Comparison of ENCODE assay signal across 8 cellular contexts in genomic region chr16:2753523-2754020, GRCh38. TPM values are rescaled to one million over a fixed set of nuclear protein-coding genes. Genes with fewer than 3 reads are reported as not detected.
DNase-seq lines count a peak whose midpoint lies in the region; ATAC-seq and TF ChIP-seq lines count a peak whose summit lies in the region.

No MANE protein-coding gene starts in this region.

- H3K36me3 Mint-ChIP-seq in WTC11: peaks cover 51% of the 10 kb centered on the region
- H3K36me3 Mint-ChIP-seq in glutamatergic neuron (ENCODE audit: unreplicated experiment): no peaks in the 10 kb centered on the region

- H3K79me2 ChIP-seq in HCT116 (ENCODE audit: insufficient read depth, low read length): peaks cover 74% of the 10 kb centered on the region

- CTCF ChIA-PET in HCT116 (lab: Charles Lee) (no interaction called here), WTC11 (lab: Charles Lee) (interaction anchor here (1.0 kb wide), 1 partner anchor 172 kb away, joined by 4 read pairs; no protein-coding TSS in a partner anchor)

- H2AFZ ChIP-seq in HCT116 (ENCODE audit: low read depth, low read length, poor library complexity, severe bottlenecking): no peak overlapping the region

- H4K20me1 ChIP-seq in HCT116 (ENCODE audit: insufficient read depth): peaks cover 38% of the 10 kb centered on the region; the same call in 1 of the 2 replicates

- H3K27ac ChIP-seq in HCT116 (ENCODE audit: low read depth, low read length): peak overlapping the region; percentile 100

- H3K4me1 Mint-ChIP-seq in WTC11: peaks cover 38% of the 10 kb centered on the region
- H3K4me1 Mint-ChIP-seq in glutamatergic neuron (ENCODE audit: low read depth, unreplicated experiment): peaks cover 33% of the 10 kb centered on the region

- POLR2A ChIA-PET in HCT116 (lab: Charles Lee) (interaction anchor here (0.6 kb wide), 1 partner anchor 71 kb away, joined by 3 read pairs; no protein-coding TSS in a partner anchor), WTC11 (lab: Charles Lee) (interaction anchor here (0.9 to 1.3 kb wide), 3 partner anchors 21 to 508 kb away, joined by 3 read pairs; no protein-coding TSS in a partner anchor)

- H3K27ac Mint-ChIP-seq in WTC11 (peak overlapping the region; percentile 95), glutamatergic neuron (ENCODE audit: unreplicated experiment) (peak overlapping the region; percentile 73)

- BruUV-seq in HCT116 (replicated peaks; lab: Mats Ljungman, UMichigan): no TSS peak

- peaks cover 18 to 32% of the 10 kb centered on the region in 2 experiments for H3K4me1 ChIP-seq in HCT116 (ENCODE audit: control insufficient read depth in 1 of 2, insufficient read depth in 2 of 2, low read length in 2 of 2)

- peaks cover 2% of the 10 kb centered on the region for H3K9me3 Mint-ChIP-seq in WTC11
- H3K9me3 Mint-ChIP-seq in glutamatergic neuron (ENCODE audit: unreplicated experiment): peaks cover 23% of the 10 kb centered on the region

- no peak for TF ChIP-seq POLR2A in HCT116 (IDR thresholded peaks at IDR 0.05; ENCODE audit: borderline replicate concordance, extremely low read depth, insufficient read depth, insufficient read length)

- no peaks in the 10 kb centered on the region for H3K9me2 ChIP-seq in HCT116 (ENCODE audit: insufficient read depth)

- H3K9me3 ChIP-seq in HCT116 (ENCODE audit: control insufficient read depth in 1 of 2, insufficient read depth in 1 of 2, low read depth in 1 of 2, low read length in 2 of 2): no peaks in the 10 kb centered on the region

- H3K27me3 Mint-ChIP-seq in WTC11 (ENCODE audit: low read depth) (no peaks in the 10 kb centered on the region), glutamatergic neuron (ENCODE audit: unreplicated experiment) (peaks cover 21% of the 10 kb centered on the region)

- DNase-seq in HCT116 (ENCODE audit: low read depth, low spot score) (no peak), WTC11 (ENCODE audit: low spot score) (no peak), glutamatergic neuron (no peak), skeletal muscle cell (ENCODE audit: low read depth) (no peak), DMS153 treated with DMSO at 0.1 percent for 48 hours (lab: John Stamatoyannopoulos, UW; ENCODE audit: unreplicated experiment) (no peak), GM19240 (ENCODE audit: insufficient read length, low spot score) (no peak)

- H3K4me3 Mint-ChIP-seq in WTC11: peak overlapping the region; percentile 89
- peak overlapping the region; percentile 91 for H3K4me3 Mint-ChIP-seq in glutamatergic neuron (ENCODE audit: unreplicated experiment)

- intact Hi-C loops in HCT116 (cut with micrococcal nuclease): no loop called here

- H3K9ac ChIP-seq in HCT116 (ENCODE audit: low read length): peak overlapping the region; percentile 90

- ATAC-seq in HCT116: no peak
- ATAC-seq in WTC11: no peak
- ATAC-seq in HG03097 (IDR thresholded peaks at IDR 0.05; ENCODE audit: low FRiP score, unreplicated experiment): no peak
- ATAC-seq in HG03439 (IDR thresholded peaks at IDR 0.05; ENCODE audit: unreplicated experiment): no peak

- peak overlapping the region; percentile 76 for H3K4me2 ChIP-seq in HCT116 (ENCODE audit: low read length)

- peak overlapping the region; percentile 92 to 96 for H3K4me3 ChIP-seq in HCT116 (replicated peaks in 1 of 2; ENCODE audit: low read depth in 1 of 2, low read length in 2 of 2)
- H3K4me3 ChIP-seq in skeletal muscle cell (ENCODE audit: low read depth, low read length): peak overlapping the region; percentile 73

- H3K36me3 ChIP-seq in HCT116 (ENCODE audit: control insufficient read depth in 1 of 2, insufficient read depth in 2 of 2, low read length in 2 of 2): peaks cover 25 to 42% of the 10 kb centered on the region in 2 experiments

- RAD21 ChIA-PET in HCT116 (lab: Charles Lee; ENCODE audit: low non-redundant PET in 1 of 2, low total read pairs in 2 of 2, uncharacterized antibody in 2 of 2, unreplicated experiment in 2 of 2): interaction anchor here in 1 of 2 experiments (1.1 kb wide), 1 partner anchor 70 kb away, joined by 4 read pairs; no protein-coding TSS in a partner anchor

- TF ChIP-seq CTCF in HCT116 (IDR thresholded peaks at IDR 0.05 in 2 of 3, conservative IDR thresholded peaks at IDR 0.05 in 1 of 3; ENCODE audit: borderline replicate concordance in 1 of 3, insufficient read depth in 1 of 3, low read depth in 2 of 3, low read length in 2 of 3) (no peak), WTC11 (IDR thresholded peaks at IDR 0.05) (no peak), glutamatergic neuron (IDR thresholded peaks at IDR 0.05; ENCODE audit: partially characterized antibody, unreplicated experiment) (no peak)

- TF ChIP-seq RAD21 in HCT116 (IDR thresholded peaks at IDR 0.05; ENCODE audit: low read depth): no peak

- H3K27me3 ChIP-seq in HCT116 (ENCODE audit: insufficient read depth, low read length): no peaks in the 10 kb centered on the region

TF ChIP-seq in HCT116, 20 proteins besides CTCF, POLR2A, EP300 and RAD21 (continues in another document):
- TF ChIP-seq EZH2phosphoT487 (IDR thresholded peaks at IDR 0.05; ENCODE audit: borderline replicate concordance): no peak
- TF ChIP-seq ZNF274 (IDR thresholded peaks at IDR 0.05; ENCODE audit: low read depth, low read length): no peak
- TF ChIP-seq ZFX (IDR thresholded peaks at IDR 0.05): no peak
- TF ChIP-seq SP1 (IDR thresholded peaks at IDR 0.05; ENCODE audit: low read depth): no peak
- TF ChIP-seq EGR1 (IDR thresholded peaks at IDR 0.05; ENCODE audit: low read depth): no peak
- no peak for TF ChIP-seq CEBPB (IDR thresholded peaks at IDR 0.05; ENCODE audit: low read depth)
- no peak for TF ChIP-seq JUND (IDR thresholded peaks at IDR 0.05)
- TF ChIP-seq SRF (IDR thresholded peaks at IDR 0.05; ENCODE audit: low read depth): no peak

TF ChIP-seq in WTC11, 78 proteins besides CTCF, POLR2A, EP300 and RAD21:
- TF ChIP-seq NFYB (CRISPR knock-in tag; conservative IDR thresholded peaks at IDR 0.05; ENCODE audit: low read depth) (no peak), IRF2 (CRISPR knock-in tag; IDR thresholded peaks at IDR 0.05; ENCODE audit: borderline replicate concordance, low read depth) (no peak), NR2C2 (CRISPR knock-in tag; IDR thresholded peaks at IDR 0.05) (no peak), TEAD1 (CRISPR knock-in tag; IDR thresholded peaks at IDR 0.05) (no peak), PRRX2 (CRISPR knock-in tag; IDR thresholded peaks at IDR 0.05) (no peak), SMAD4 (CRISPR knock-in tag; IDR thresholded peaks at IDR 0.05) (no peak), ZNF423 (CRISPR knock-in tag; IDR thresholded peaks at IDR 0.05) (no peak), NR1H2 (CRISPR knock-in tag; IDR thresholded peaks at IDR 0.05) (no peak)
- TF ChIP-seq, protein P1, sequence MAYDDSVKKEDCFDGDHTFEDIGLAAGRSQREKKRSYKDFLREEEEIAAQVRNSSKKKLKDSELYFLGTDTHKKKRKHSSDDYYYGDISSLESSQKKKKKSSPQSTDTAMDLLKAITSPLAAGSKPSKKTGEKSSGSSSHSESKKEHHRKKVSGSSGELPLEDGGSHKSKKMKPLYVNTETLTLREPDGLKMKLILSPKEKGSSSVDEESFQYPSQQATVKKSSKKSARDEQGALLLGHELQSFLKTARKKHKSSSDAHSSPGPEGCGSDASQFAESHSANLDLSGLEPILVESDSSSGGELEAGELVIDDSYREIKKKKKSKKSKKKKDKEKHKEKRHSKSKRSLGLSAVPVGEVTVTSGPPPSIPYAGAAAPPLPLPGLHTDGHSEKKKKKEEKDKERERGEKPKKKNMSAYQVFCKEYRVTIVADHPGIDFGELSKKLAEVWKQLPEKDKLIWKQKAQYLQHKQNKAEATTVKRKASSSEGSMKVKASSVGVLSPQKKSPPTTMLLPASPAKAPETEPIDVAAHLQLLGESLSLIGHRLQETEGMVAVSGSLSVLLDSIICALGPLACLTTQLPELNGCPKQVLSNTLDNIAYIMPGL (CRISPR knock-in tag; IDR thresholded peaks at IDR 0.05): no peak
- TF ChIP-seq, protein P2, sequence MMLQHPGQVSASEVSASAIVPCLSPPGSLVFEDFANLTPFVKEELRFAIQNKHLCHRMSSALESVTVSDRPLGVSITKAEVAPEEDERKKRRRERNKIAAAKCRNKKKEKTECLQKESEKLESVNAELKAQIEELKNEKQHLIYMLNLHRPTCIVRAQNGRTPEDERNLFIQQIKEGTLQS (CRISPR knock-in tag; conservative IDR thresholded peaks at IDR 0.05): no peak
- TF ChIP-seq, protein P3, sequence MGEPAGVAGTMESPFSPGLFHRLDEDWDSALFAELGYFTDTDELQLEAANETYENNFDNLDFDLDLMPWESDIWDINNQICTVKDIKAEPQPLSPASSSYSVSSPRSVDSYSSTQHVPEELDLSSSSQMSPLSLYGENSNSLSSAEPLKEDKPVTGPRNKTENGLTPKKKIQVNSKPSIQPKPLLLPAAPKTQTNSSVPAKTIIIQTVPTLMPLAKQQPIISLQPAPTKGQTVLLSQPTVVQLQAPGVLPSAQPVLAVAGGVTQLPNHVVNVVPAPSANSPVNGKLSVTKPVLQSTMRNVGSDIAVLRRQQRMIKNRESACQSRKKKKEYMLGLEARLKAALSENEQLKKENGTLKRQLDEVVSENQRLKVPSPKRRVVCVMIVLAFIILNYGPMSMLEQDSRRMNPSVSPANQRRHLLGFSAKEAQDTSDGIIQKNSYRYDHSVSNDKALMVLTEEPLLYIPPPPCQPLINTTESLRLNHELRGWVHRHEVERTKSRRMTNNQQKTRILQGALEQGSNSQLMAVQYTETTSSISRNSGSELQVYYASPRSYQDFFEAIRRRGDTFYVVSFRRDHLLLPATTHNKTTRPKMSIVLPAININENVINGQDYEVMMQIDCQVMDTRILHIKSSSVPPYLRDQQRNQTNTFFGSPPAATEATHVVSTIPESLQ (CRISPR knock-in tag; IDR thresholded peaks at IDR 0.05): no peak
TF ChIP-seq in WTC11: peak in this region for 0.

RNA-seq across cellular contexts. Expression of gene SRRM2, which starts 1.1 kb away (rescaled TPM):
- total RNA-seq in HCT116 (2021; ENCODE audit: unreplicated experiment) (541 TPM), WTC11 (2021) (769 to 823 TPM (median 815 TPM) in 3 replicates), glutamatergic neuron (ENCODE audit: unreplicated experiment) (699 TPM)
- 558 and 559 TPM in 2 replicates for polyA plus RNA-seq in HCT116 (2012)

RNA-seq across cellular contexts. Expression of gene ELOB, which starts 23.5 kb away (rescaled TPM):
- total RNA-seq in HCT116 (2021; ENCODE audit: unreplicated experiment): 239 TPM
- polyA plus RNA-seq in HCT116 (2012): 345 and 434 TPM in 2 replicates
- total RNA-seq in WTC11 (2021): 252 to 267 TPM (median 267 TPM) in 3 replicates
- total RNA-seq in glutamatergic neuron (ENCODE audit: unreplicated experiment): 183 TPM

RNA-seq across cellular contexts. Expression of gene PRSS27, which starts 33.5 kb away (rescaled TPM):
- total RNA-seq in HCT116 (2021; ENCODE audit: unreplicated experiment) (3.3 TPM), WTC11 (2021) (5.1 to 5.4 TPM (median 5.1 TPM) in 3 replicates), glutamatergic neuron (ENCODE audit: unreplicated experiment) (10.8 TPM)
- 2.7 and 3.2 TPM in 2 replicates for polyA plus RNA-seq in HCT116 (2012)

RNA-seq across cellular contexts. Expression of gene PRSS33, which starts 33.8 kb away (rescaled TPM):
- total RNA-seq in HCT116 (2021; ENCODE audit: unreplicated experiment): not detected
- 0.08 and 0.09 TPM in 2 replicates for polyA plus RNA-seq in HCT116 (2012)
- 0.18 to 0.44 TPM (median 0.24 TPM) in 3 replicates for total RNA-seq in WTC11 (2021)
- total RNA-seq in glutamatergic neuron (ENCODE audit: unreplicated experiment): 0.39 TPM

RNA-seq across cellular contexts. Expression of gene PRSS41, which starts 44.7 kb away (rescaled TPM):
- not detected for total RNA-seq in HCT116 (2021; ENCODE audit: unreplicated experiment)
- polyA plus RNA-seq in HCT116 (2012): not detected in 2 replicates
- not detected in 3 replicates for total RNA-seq in WTC11 (2021)
- not detected for total RNA-seq in glutamatergic neuron (ENCODE audit: unreplicated experiment)
